In the genomic region with DNA sequence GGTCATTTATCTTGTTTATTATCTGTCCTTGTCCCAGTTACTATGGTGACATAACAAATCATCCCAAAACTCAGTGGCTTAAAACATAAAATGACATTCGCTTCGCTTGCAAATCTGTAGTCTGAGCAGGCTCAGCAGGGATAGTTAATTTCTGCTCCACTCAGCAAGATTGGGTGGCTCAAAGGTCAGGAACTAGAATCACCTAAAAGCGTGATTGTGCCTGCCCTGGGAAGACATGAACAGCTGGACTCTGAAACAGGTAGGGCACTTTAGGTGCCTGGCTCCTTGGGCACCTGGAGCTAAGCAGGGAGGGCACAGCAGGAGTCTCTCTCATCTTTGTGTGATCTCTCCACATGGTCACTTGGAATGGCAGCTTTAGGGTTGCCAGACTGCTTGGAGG, we compare ENCODE assay signal across 22 cellular contexts. TPM values are rescaled to one million over a fixed set of nuclear protein-coding genes. Genes with fewer than 3 reads are reported as not detected.
DNase-seq lines count a peak whose midpoint lies in the region; ATAC-seq, FAIRE-seq and TF ChIP-seq lines count a peak whose summit lies in the region.
"Had no signal": no experiment of that assay in that cellular context is flagged by ENCODE, and none has a peak within 500 bp of the region (broad histone marks: within the 10 kb centered on the region; RNA-seq: fewer than 3 reads in every experiment).

No MANE protein-coding gene starts in this region.

- intact Hi-C loops in activated CD4-positive, alpha-beta T cell treated with anti-CD3 and anti-CD28 coated beads, Interleukin-2, amount 10 ng/mL, durations not matched to agents 24 days and 14 days (cut with micrococcal nuclease), result no loop called here
- intact Hi-C loops in left ventricle myocardium inferior (cut with micrococcal nuclease), result loop anchor here (10.0 kb wide), 2 partner anchors 46 to 166 kb away; no protein-coding TSS in a partner anchor
- intact Hi-C loops in left ventricle myocardium superior (cut with micrococcal nuclease), result loop anchor here (10.0 kb wide), 1 partner anchor 46 kb away; no protein-coding TSS in a partner anchor

- H3K27ac ChIP-seq in left ventricle myocardium inferior (replicated peaks) (peak overlapping the region; percentile 90), small intestine (ENCODE audit: low read depth in 1 of 2, low read length in 1 of 2) (no peak overlapping the region)
- H3K27ac ChIP-seq: 22Rv1, Peyer's patch had no signal

- H3K27me3 Mint-ChIP-seq in activated CD4-positive, alpha-beta T cell treated with anti-CD3 and anti-CD28 coated beads, Interleukin-2, amount 10 ng/mL, durations not matched to agents 24 days and 14 days, result no peaks in the 10 kb centered on the region
- H3K27me3 Mint-ChIP-seq in activated T-helper 17 cell treated with anti-CD3 and anti-CD28 coated beads, Interleukin-2, amount 50 U/mL, for 72 hours, result no peaks in the 10 kb centered on the region

- H3K36me3 ChIP-seq in left ventricle myocardium inferior, result no peaks in the 10 kb centered on the region
- no peaks in the 10 kb centered on the region for H3K36me3 ChIP-seq in small intestine (ENCODE audit: control insufficient read depth in 2 of 2, insufficient read depth in 2 of 2, low read length in 2 of 2)
- H3K36me3 ChIP-seq: Peyer's patch had no signal

- ATAC-seq in left ventricle myocardium superior, result no peak
- ATAC-seq in activated T-helper 17 cell treated with anti-CD3 and anti-CD28 coated beads, Interleukin-2, amount 50 U/mL, for 72 hours (replicated peaks), result no peak

- H3K27ac Mint-ChIP-seq in activated CD4-positive, alpha-beta T cell treated with anti-CD3 and anti-CD28 coated beads, Interleukin-2, amount 10 ng/mL, durations not matched to agents 24 days and 14 days, result peak overlapping the region; percentile 73
- H3K27ac Mint-ChIP-seq in activated T-helper 17 cell treated with anti-CD3 and anti-CD28 coated beads, Interleukin-2, amount 50 U/mL, for 72 hours, result peak overlapping the region; percentile 73
- H3K27ac Mint-ChIP-seq: CD14-positive monocyte had no signal

- TF ChIP-seq CTCF in left ventricle myocardium inferior (IDR thresholded peaks at IDR 0.05; ENCODE audit: borderline replicate concordance), result no peak

- no peak overlapping the region for H3K4me3 Mint-ChIP-seq in activated CD4-positive, alpha-beta T cell treated with anti-CD3 and anti-CD28 coated beads, Interleukin-2, amount 10 ng/mL, durations not matched to agents 24 days and 14 days
- H3K4me3 Mint-ChIP-seq in activated T-helper 17 cell treated with anti-CD3 and anti-CD28 coated beads, Interleukin-2, amount 50 U/mL, for 72 hours, result peak overlapping the region; percentile 62

- H3K9me3 Mint-ChIP-seq in activated CD4-positive, alpha-beta T cell treated with anti-CD3 and anti-CD28 coated beads, Interleukin-2, amount 10 ng/mL, durations not matched to agents 24 days and 14 days, result no peaks in the 10 kb centered on the region
- H3K9me3 Mint-ChIP-seq in activated T-helper 17 cell treated with anti-CD3 and anti-CD28 coated beads, Interleukin-2, amount 50 U/mL, for 72 hours, result peaks cover 3% of the 10 kb centered on the region
- H3K9me3 Mint-ChIP-seq: CD14-positive monocyte had no signal

- 28 to 74% (median 46%) methylated on average over 3 of the region's 3 CpGs for WGBS in small intestine, 3 donors

- peaks cover 47% of the 10 kb centered on the region for H3K4me1 Mint-ChIP-seq in activated CD4-positive, alpha-beta T cell treated with anti-CD3 and anti-CD28 coated beads, Interleukin-2, amount 10 ng/mL, durations not matched to agents 24 days and 14 days
- peaks cover 27% of the 10 kb centered on the region for H3K4me1 Mint-ChIP-seq in activated T-helper 17 cell treated with anti-CD3 and anti-CD28 coated beads, Interleukin-2, amount 50 U/mL, for 72 hours

- DNase-seq in activated CD4-positive, alpha-beta T cell treated with anti-CD3 and anti-CD28 coated beads, Interleukin-2, amount 10 ng/mL, durations not matched to agents 24 days and 14 days, result no peak
- no peak for DNase-seq in activated CD4-positive, alpha-beta T cell treated with anti-CD3 and anti-CD28 coated beads for 1 hour
- no peak for DNase-seq in left ventricle myocardium inferior
- DNase-seq in left ventricle myocardium superior, result no peak
- DNase-seq in small intestine, result peak; percentile 78
- DNase-seq in NCI-H524 (lab: John Stamatoyannopoulos, UW), result no peak
- no peak for DNase-seq in NCI-H1092 (lab: John Stamatoyannopoulos, UW)
- DNase-seq: DMS 273 treated with DMSO at 0.1 percent for 48 hours, DND-41, KG1, NCI-H1417 treated with DMSO at 0.1 percent for 48 hours, NCI-H187 treated with DMSO at 0.1 percent for 48 hours, NCI-H226, NCI-H526, Peyer's patch, SHP77 treated with DMSO at 0.1 percent for 48 hours had no signal

- no peak overlapping the region for H3K4me3 ChIP-seq in left ventricle myocardium inferior
- H3K4me3 ChIP-seq in small intestine (ENCODE audit: low read depth in 1 of 2, low read length in 2 of 2), result no peak overlapping the region
- H3K4me3 ChIP-seq: Peyer's patch had no signal

- H3K36me3 Mint-ChIP-seq in activated CD4-positive, alpha-beta T cell treated with anti-CD3 and anti-CD28 coated beads, Interleukin-2, amount 10 ng/mL, durations not matched to agents 24 days and 14 days (ENCODE audit: low read depth), result peaks cover 12% of the 10 kb centered on the region
- H3K36me3 Mint-ChIP-seq in activated T-helper 17 cell treated with anti-CD3 and anti-CD28 coated beads, Interleukin-2, amount 50 U/mL, for 72 hours (ENCODE audit: low read depth), result no peaks in the 10 kb centered on the region
- H3K36me3 Mint-ChIP-seq: CD14-positive monocyte had no signal

- no peak for FAIRE-seq in small intestine (lab: Jason Lieb, UNC)
- FAIRE-seq: H54 had no signal

- H3K27me3 ChIP-seq in left ventricle myocardium inferior (ENCODE audit: low read depth) (no peaks in the 10 kb centered on the region), small intestine (ENCODE audit: control insufficient read depth in 2 of 2, insufficient read depth in 2 of 2, low read length in 2 of 2) (no peaks in the 10 kb centered on the region)
- H3K27me3 ChIP-seq: Peyer's patch had no signal

- H3K4me1 ChIP-seq in left ventricle myocardium inferior, result peaks cover 45% of the 10 kb centered on the region
- H3K4me1 ChIP-seq in small intestine (ENCODE audit: control insufficient read depth in 2 of 2, insufficient read depth in 1 of 2, low read depth in 1 of 2, low read length in 1 of 2), result peaks cover 0 to 4% of the 10 kb centered on the region in 2 donors

- H3K9me3 ChIP-seq in left ventricle myocardium inferior (replicated peaks) (no peaks in the 10 kb centered on the region), small intestine (ENCODE audit: control insufficient read depth, low read depth) (no peaks in the 10 kb centered on the region)
- H3K9me3 ChIP-seq: Peyer's patch had no signal

RNA-seq across cellular contexts. Expression of a gene that starts 14.7 kb away (rescaled TPM):
- total RNA-seq in activated CD4-positive, alpha-beta T cell treated with anti-CD3 and anti-CD28 coated beads, Interleukin-2, amount 10 ng/mL, durations not matched to agents 24 days and 14 days, result 392 and 394 TPM in 2 replicates
- total RNA-seq in left ventricle myocardium inferior, result 1.2 TPM
- 1.9 TPM for total RNA-seq in left ventricle myocardium superior
- total RNA-seq in activated T-helper 17 cell treated with anti-CD3 and anti-CD28 coated beads, Interleukin-2, amount 50 U/mL, for 72 hours, result 100 to 1,000 TPM; 175 to 184 TPM
- polyA plus RNA-seq in small intestine, result 1 to 10 TPM; 1.1 to 8.4 (median 3.3) TPM
- total RNA-seq: M059J had no signal

RNA-seq across cellular contexts. Expression of a gene that starts 36.6 kb away (rescaled TPM):
- 15.1 TPM in 2 replicates for total RNA-seq in activated CD4-positive, alpha-beta T cell treated with anti-CD3 and anti-CD28 coated beads, Interleukin-2, amount 10 ng/mL, durations not matched to agents 24 days and 14 days
- total RNA-seq in left ventricle myocardium inferior (4.1 TPM), left ventricle myocardium superior (2.8 TPM)
- 1 to 10 TPM; 2.4 to 9.7 TPM for total RNA-seq in activated T-helper 17 cell treated with anti-CD3 and anti-CD28 coated beads, Interleukin-2, amount 50 U/mL, for 72 hours
- 1 to 10 TPM in 2 of 3 donors, not detected in 1; 1.6 to 3.8 TPM for polyA plus RNA-seq in small intestine
- total RNA-seq: G401 had no signal
- polyA plus RNA-seq: CD14-positive monocyte had no signal

RNA-seq across cellular contexts. Expression of a gene that starts 43.2 kb away (rescaled TPM):
- 2.4 and 3.2 TPM in 2 replicates for total RNA-seq in activated CD4-positive, alpha-beta T cell treated with anti-CD3 and anti-CD28 coated beads, Interleukin-2, amount 10 ng/mL, durations not matched to agents 24 days and 14 days
- total RNA-seq in left ventricle myocardium inferior, result 1.9 TPM
- 2.0 TPM for total RNA-seq in left ventricle myocardium superior
- total RNA-seq in activated T-helper 17 cell treated with anti-CD3 and anti-CD28 coated beads, Interleukin-2, amount 50 U/mL, for 72 hours, result 1 to 10 TPM; 2.5 to 3.8 TPM
- polyA plus RNA-seq in small intestine, result 1 to 10 TPM in 1 of 3 donors, under 1 TPM in 2; 0.45 to 2.0 (median 0.81) TPM

Comparison
In these comparisons a context has a peak if more than half of its experiments do, and no peak if none do; other contexts are left out.
1. RNA of a gene that starts 14.7 kb away (total RNA-seq): 392 to 394 TPM in activated CD4-positive, alpha-beta T cell treated with anti-CD3 and anti-CD28 coated beads, Interleukin-2, amount 10 ng/mL, durations not matched to agents 24 days and 14 days and 175 to 184 TPM in activated T-helper 17 cell treated with anti-CD3 and anti-CD28 coated beads, Interleukin-2, amount 50 U/mL, for 72 hours; 1.9 TPM in left ventricle myocardium superior (single experiment) and 1.2 TPM in left ventricle myocardium inferior (single experiment); every median in the first group is over 10 times any median in the second.